Comparison of ENCODE assay signal across 23 cellular contexts in genomic region chr5:180644825-180645608, GRCh38. TPM values are rescaled to one million over a fixed set of nuclear protein-coding genes. Genes with fewer than 3 reads are reported as not detected.
DNase-seq lines count a peak whose midpoint lies in the region; ATAC-seq and TF ChIP-seq lines count a peak whose summit lies in the region.
"Had no signal": no experiment of that assay in that cellular context is flagged by ENCODE, and none has a peak within 500 bp of the region (broad histone marks: within the 10 kb centered on the region; RNA-seq: fewer than 3 reads in every experiment).

No MANE protein-coding gene starts in this region.

- H3K4me1 ChIP-seq in mesendoderm (ENCODE audit: control insufficient read depth, low read depth, low read length) (no peaks in the 10 kb centered on the region), uterus (peaks cover 0 to 8% of the 10 kb centered on the region in 2 donors), Caco-2 (no peaks in the 10 kb centered on the region)

- no TSS peak for BruUV-seq in Caco-2 (replicated peaks; lab: Mats Ljungman, UMichigan)

- no CpG with 5 or more reads among the region's 32 CpGs for WGBS in mesendoderm (ENCODE audit: extremely low coverage, insufficient coverage, low lambda C conversion rate)

- H3K79me1 ChIP-seq in mesendoderm (ENCODE audit: low read length), result no peaks in the 10 kb centered on the region

- H3K27me3 ChIP-seq in mesendoderm (ENCODE audit: insufficient read depth, low read length, poor library complexity) (peaks cover 17% of the 10 kb centered on the region), uterus (no peaks in the 10 kb centered on the region), Caco-2 (replicated peaks; ENCODE audit: control insufficient read depth, insufficient read depth, low read length) (no peaks in the 10 kb centered on the region; the same call in 1 of the 2 replicates)

- H3K18ac ChIP-seq in mesendoderm (ENCODE audit: low read length), result no peak overlapping the region

- no peak overlapping the region for H3K9ac ChIP-seq in mesendoderm (ENCODE audit: low read length)

- peak overlapping the region; percentile 57 for H3K23ac ChIP-seq in mesendoderm (ENCODE audit: low read length)

- H2BK5ac ChIP-seq in mesendoderm (ENCODE audit: low read length), result no peak overlapping the region

- no peak overlapping the region for H3K27ac Mint-ChIP-seq in activated CD8-positive, alpha-beta memory T cell treated with anti-CD3 and anti-CD28 coated beads, Interleukin-2, amount 10 ng/mL, durations not matched to agents 7 days and 5 days
- H3K27ac Mint-ChIP-seq in progenitor cell of endocrine pancreas (no peak overlapping the region), Caco-2 (ENCODE audit: unreplicated experiment) (no peak overlapping the region)
- H3K27ac Mint-ChIP-seq: activated CD8-positive, alpha-beta T cell treated with anti-CD3 and anti-CD28 coated beads, Interleukin-2, amount 10 ng/mL, durations not matched to agents 7 days and 5 days; activated T-helper 2 cell treated with anti-CD3 and anti-CD28 coated beads, Interferon-gamma antibody, Interleukin-2, Interleukin-4, amounts not matched to agents 10 μg/mL and 5 μg/mL and 100 μg/mL, durations not matched to agents 14 hours and 24 hours and 36 hours had no signal

- no peak overlapping the region for H3K27ac ChIP-seq in mesendoderm (ENCODE audit: low read depth, low read length)
- peak overlapping the region in 1 of 2 donors; percentile 11 for H3K27ac ChIP-seq in uterus
- H3K27ac ChIP-seq: tibial artery, VCaP had no signal

- no peaks in the 10 kb centered on the region for H3K79me2 ChIP-seq in mesendoderm (ENCODE audit: control insufficient read depth, insufficient read depth, low read length)

- H3K36me3 Mint-ChIP-seq in activated CD8-positive, alpha-beta memory T cell treated with anti-CD3 and anti-CD28 coated beads, Interleukin-2, amount 10 ng/mL, durations not matched to agents 7 days and 5 days, result no peaks in the 10 kb centered on the region
- H3K36me3 Mint-ChIP-seq in progenitor cell of endocrine pancreas (ENCODE audit: insufficient read depth), result no peaks in the 10 kb centered on the region
- H3K36me3 Mint-ChIP-seq in Caco-2 (ENCODE audit: insufficient read depth, unreplicated experiment), result no peaks in the 10 kb centered on the region

- no peak for TF ChIP-seq CTCF in uterus (IDR thresholded peaks at IDR 0.05)
- TF ChIP-seq CTCF in progenitor cell of endocrine pancreas (IDR thresholded peaks at IDR 0.05; ENCODE audit: unreplicated experiment), result no peak
- no peak for TF ChIP-seq CTCF in Caco-2 (IDR thresholded peaks at IDR 0.05; ENCODE audit: insufficient read depth in 1 of 2, low read depth in 1 of 2, low read length in 1 of 2, severe bottlenecking in 1 of 2, unreplicated experiment in 1 of 2)

- H3K27me3 Mint-ChIP-seq in activated CD8-positive, alpha-beta memory T cell treated with anti-CD3 and anti-CD28 coated beads, Interleukin-2, amount 10 ng/mL, durations not matched to agents 7 days and 5 days, result peaks cover 22% of the 10 kb centered on the region
- H3K27me3 Mint-ChIP-seq in progenitor cell of endocrine pancreas (peaks cover 67% of the 10 kb centered on the region), Caco-2 (ENCODE audit: insufficient read depth, unreplicated experiment) (peaks cover 14% of the 10 kb centered on the region)

- ATAC-seq in activated CD8-positive, alpha-beta memory T cell treated with anti-CD3 and anti-CD28 coated beads, Interleukin-2, amount 10 ng/mL, durations not matched to agents 7 days and 5 days, result no peak
- ATAC-seq in Right ventricle myocardium superior (ENCODE audit: poor library complexity), result no peak
- ATAC-seq: activated CD8-positive, alpha-beta T cell treated with anti-CD3 and anti-CD28 coated beads, Interleukin-2, amount 10 ng/mL, durations not matched to agents 7 days and 5 days; Panc1 had no signal

- CTCF ChIA-PET in activated CD8-positive, alpha-beta memory T cell treated with anti-CD3 and anti-CD28 coated beads, Interleukin-2, amount 10 ng/mL, durations not matched to agents 7 days and 5 days (lab: Charles Lee), result no interaction called here
- CTCF ChIA-PET in Caco-2 (lab: Charles Lee), result no interaction called here

- no peak overlapping the region for H4K5ac ChIP-seq in mesendoderm (ENCODE audit: low read length)

- H2BK120ac ChIP-seq in mesendoderm (ENCODE audit: low read depth, low read length), result no peak overlapping the region

- no peak overlapping the region for H3K4me2 ChIP-seq in mesendoderm (ENCODE audit: low read length)
- H3K4me2 ChIP-seq: smooth muscle cell had no signal

- no peak overlapping the region for H3K56ac ChIP-seq in mesendoderm (ENCODE audit: low read length)

- no peak for TF ChIP-seq POLR2A in uterus (IDR thresholded peaks at IDR 0.05)

- POLR2A ChIA-PET in Caco-2 (lab: Charles Lee), result no interaction called here

- H3K4me3 Mint-ChIP-seq in activated CD8-positive, alpha-beta memory T cell treated with anti-CD3 and anti-CD28 coated beads, Interleukin-2, amount 10 ng/mL, durations not matched to agents 7 days and 5 days, result no peak overlapping the region
- H3K4me3 Mint-ChIP-seq in progenitor cell of endocrine pancreas (ENCODE audit: low read depth), result no peak overlapping the region
- no peak overlapping the region for H3K4me3 Mint-ChIP-seq in Caco-2 (ENCODE audit: unreplicated experiment)
- H3K4me3 Mint-ChIP-seq: activated CD8-positive, alpha-beta T cell treated with anti-CD3 and anti-CD28 coated beads, Interleukin-2, amount 10 ng/mL, durations not matched to agents 7 days and 5 days had no signal

- H3K4me1 Mint-ChIP-seq in activated CD8-positive, alpha-beta memory T cell treated with anti-CD3 and anti-CD28 coated beads, Interleukin-2, amount 10 ng/mL, durations not matched to agents 7 days and 5 days, result peaks cover 4% of the 10 kb centered on the region
- H3K4me1 Mint-ChIP-seq in progenitor cell of endocrine pancreas (ENCODE audit: low read depth) (peaks cover 3% of the 10 kb centered on the region), Caco-2 (ENCODE audit: low read depth, unreplicated experiment) (peaks cover 1% of the 10 kb centered on the region)

- peak; percentile 41 for DNase-seq in activated CD8-positive, alpha-beta memory T cell treated with anti-CD3 and anti-CD28 coated beads, Interleukin-2, amount 50 U/mL, for 48 hours
- no peak for DNase-seq in activated CD8-positive, alpha-beta memory T cell treated with anti-CD3 and anti-CD28 coated beads, Interleukin-2, amount 10 ng/mL, durations not matched to agents 7 days and 5 days
- peak; percentile 47 for DNase-seq in Right ventricle myocardium superior
- DNase-seq in mesendoderm, result no peak
- peak; percentile 17 to 41 for DNase-seq in uterus
- no peak for DNase-seq in progenitor cell of endocrine pancreas (ENCODE audit: low spot score, unreplicated experiment)
- DNase-seq in Caco-2, result no peak
- DNase-seq in NCI-H748 treated with DMSO at 0.1 percent for 48 hours (lab: John Stamatoyannopoulos, UW), result no peak
- DNase-seq: activated CD8-positive, alpha-beta T cell treated with anti-CD3 and anti-CD28 coated beads, Interleukin-2, amount 10 ng/mL, durations not matched to agents 7 days and 5 days; C1 segment of cervical spinal cord; erythroblast; glutamatergic neuron; IMR-90; NCI-H2029; NCI-H526 treated with DMSO at 0.1 percent for 48 hours; occipital lobe had no signal

- intact Hi-C loops in Right ventricle myocardium superior (cut with DNase I), result no loop called here
- intact Hi-C loops in uterus (cut with DNase I; ENCODE audit: low total_unique reads), result no loop called here
- intact Hi-C loops in Caco-2 (cut with micrococcal nuclease; ENCODE audit: unreplicated experiment), result no loop called here

- H4K8ac ChIP-seq in mesendoderm (ENCODE audit: low read depth, low read length), result no peak overlapping the region

- H3K4me3 ChIP-seq in mesendoderm (ENCODE audit: low read length) (no peak overlapping the region), uterus (no peak overlapping the region), Caco-2 (ENCODE audit: low read depth, low read length) (no peak overlapping the region)
- H3K4me3 ChIP-seq: smooth muscle cell, tibial artery had no signal

- H3K4ac ChIP-seq in mesendoderm (ENCODE audit: low read depth, low read length), result no peak overlapping the region

- H3K36me3 ChIP-seq in mesendoderm (ENCODE audit: control insufficient read depth, insufficient read depth, low read length) (no peaks in the 10 kb centered on the region), uterus (no peaks in the 10 kb centered on the region), Caco-2 (ENCODE audit: control insufficient read depth, insufficient read depth, low read length) (no peaks in the 10 kb centered on the region)
- H3K36me3 ChIP-seq: tibial artery had no signal

- H2AK5ac ChIP-seq in mesendoderm (ENCODE audit: low read length), result no peak overlapping the region

- H3K9me3 ChIP-seq in uterus (no peaks in the 10 kb centered on the region), Caco-2 (no peaks in the 10 kb centered on the region)
- H3K9me3 ChIP-seq: tibial artery had no signal

- H3K9me3 Mint-ChIP-seq in activated CD8-positive, alpha-beta memory T cell treated with anti-CD3 and anti-CD28 coated beads, Interleukin-2, amount 10 ng/mL, durations not matched to agents 7 days and 5 days (ENCODE audit: low read depth), result no peaks in the 10 kb centered on the region
- H3K9me3 Mint-ChIP-seq in progenitor cell of endocrine pancreas (ENCODE audit: low read depth), result no peaks in the 10 kb centered on the region
- H3K9me3 Mint-ChIP-seq in Caco-2 (ENCODE audit: unreplicated experiment), result no peaks in the 10 kb centered on the region
- H3K9me3 Mint-ChIP-seq: activated T-helper 2 cell treated with anti-CD3 and anti-CD28 coated beads, Interferon-gamma antibody, Interleukin-2, Interleukin-4, amounts not matched to agents 10 μg/mL and 5 μg/mL and 100 μg/mL, durations not matched to agents 14 hours and 24 hours and 36 hours had no signal

- H2BK15ac ChIP-seq in mesendoderm (replicated peaks; ENCODE audit: low read depth), result no peak overlapping the region

RNA-seq across cellular contexts. Expression of gene FLT4, which starts 4.4 kb away (rescaled TPM):
- 1 to 10 TPM; 1.7 to 2.8 TPM for total RNA-seq in activated CD8-positive, alpha-beta memory T cell treated with anti-CD3 and anti-CD28 coated beads, Interleukin-2, amount 10 ng/mL, durations not matched to agents 7 days and 5 days
- total RNA-seq in Right ventricle myocardium superior, result 5.6 TPM
- polyA plus RNA-seq in mesendoderm (2013, experiment 1 of 2), result 1.9 TPM
- 2.4 TPM for polyA plus RNA-seq in mesendoderm (2013, experiment 2 of 2)
- total RNA-seq in uterus, result 10 to 100 TPM; 22.5 to 35.5 (median 25.1) TPM
- 2.0 TPM in 2 replicates for total RNA-seq in progenitor cell of endocrine pancreas
- total RNA-seq in Caco-2 (2022), result not detected in 2 replicates
- total RNA-seq: smooth muscle cell had no signal
- polyA plus RNA-seq: smooth muscle cell had no signal

RNA-seq across cellular contexts. Expression of gene SCGB3A1, which starts 53.7 kb away (rescaled TPM):
- not detected for total RNA-seq in activated CD8-positive, alpha-beta memory T cell treated with anti-CD3 and anti-CD28 coated beads, Interleukin-2, amount 10 ng/mL, durations not matched to agents 7 days and 5 days
- total RNA-seq in Right ventricle myocardium superior, result not detected
- not detected for polyA plus RNA-seq in mesendoderm (2013, experiment 1 of 2)
- not detected for polyA plus RNA-seq in mesendoderm (2013, experiment 2 of 2)
- total RNA-seq in uterus, result under 1 TPM in 1 of 4 donors, not detected in 3; 0.98 TPM
- 0.87 TPM in 1 of 2 replicates, not detected in the other for total RNA-seq in progenitor cell of endocrine pancreas
- total RNA-seq in Caco-2 (2022), result not detected in 2 replicates
- total RNA-seq: A172; activated CD8-positive, alpha-beta T cell treated with anti-CD3 and anti-CD28 coated beads, Interleukin-2, amount 10 ng/mL, durations not matched to agents 7 days and 5 days; activated T-helper 2 cell treated with anti-CD3 and anti-CD28 coated beads, Interferon-gamma antibody, Interleukin-2, Interleukin-4, amounts not matched to agents 10 μg/mL and 5 μg/mL and 100 μg/mL, durations not matched to agents 14 hours and 24 hours and 36 hours; aorta; IMR-90; occipital lobe; smooth muscle cell had no signal
- polyA plus RNA-seq: IMR-90, smooth muscle cell had no signal

Comparison
In these comparisons a context has a peak if more than half of its experiments do, and no peak if none do; other contexts are left out.
1. DNase-seq: peak in activated CD8-positive, alpha-beta memory T cell treated with anti-CD3 and anti-CD28 coated beads, Interleukin-2, amount 50 U/mL, for 48 hours (single experiment), Right ventricle myocardium superior (single experiment) and uterus (2 of 2); none in activated CD8-positive, alpha-beta memory T cell treated with anti-CD3 and anti-CD28 coated beads, Interleukin-2, amount 10 ng/mL, durations not matched to agents 7 days and 5 days (single experiment), mesendoderm (single experiment), progenitor cell of endocrine pancreas (single experiment), Caco-2 (0 of 2) and NCI-H748 treated with DMSO at 0.1 percent for 48 hours (single experiment).